Comparison of ENCODE assay signal across 14 cellular contexts in genomic region chr22:40583058-40583741, GRCh38. TPM values are rescaled to one million over a fixed set of nuclear protein-coding genes. Genes with fewer than 3 reads are reported as not detected.
A peak's percentile ranks its signal among the peaks of the same experiment; 100 is the strongest.
DNase-seq lines count a peak whose midpoint lies in the region; ATAC-seq and TF ChIP-seq lines count a peak whose summit lies in the region.
"Had no signal": no experiment of that assay in that cellular context is flagged by ENCODE, and none has a peak within 500 bp of the region (broad histone marks: within the 10 kb centered on the region; RNA-seq: fewer than 3 reads in every experiment).

No MANE protein-coding gene starts in this region.

- peak overlapping the region; percentile 45 for H3K27ac ChIP-seq in neural progenitor cell
- H3K27ac ChIP-seq: SJSA1 had no signal

- H3K27ac Mint-ChIP-seq in activated CD8-positive, alpha-beta memory T cell treated with anti-CD3 and anti-CD28 coated beads, Interleukin-2, amount 10 ng/mL, durations not matched to agents 7 days and 5 days = peak overlapping the region; percentile 73
- H3K27ac Mint-ChIP-seq in T-helper 2 cell treated with Interferon-gamma antibody and Interleukin-4, amounts not matched to agents 5 μg/mL and 100 μg/mL, for 36 hours = peak overlapping the region; percentile 78
- no peak overlapping the region for H3K27ac Mint-ChIP-seq in neural progenitor cell

- peaks cover 23% of the 10 kb centered on the region for H3K4me1 Mint-ChIP-seq in activated CD8-positive, alpha-beta memory T cell treated with anti-CD3 and anti-CD28 coated beads, Interleukin-2, amount 10 ng/mL, durations not matched to agents 7 days and 5 days
- peaks cover 29% of the 10 kb centered on the region for H3K4me1 Mint-ChIP-seq in T-helper 2 cell treated with Interferon-gamma antibody and Interleukin-4, amounts not matched to agents 5 μg/mL and 100 μg/mL, for 36 hours (ENCODE audit: low read depth)
- H3K4me1 Mint-ChIP-seq in neural progenitor cell = peaks cover 4% of the 10 kb centered on the region

- no peaks in the 10 kb centered on the region for H3K4me1 ChIP-seq in neural progenitor cell
- H3K4me1 ChIP-seq: SJSA1 had no signal

- H3K4me2 ChIP-seq in neural progenitor cell = no peak overlapping the region

- TF ChIP-seq CTCF in neural progenitor cell (IDR thresholded peaks at IDR 0.05) = no peak

- no peaks in the 10 kb centered on the region for H3K9me3 Mint-ChIP-seq in activated CD8-positive, alpha-beta memory T cell treated with anti-CD3 and anti-CD28 coated beads, Interleukin-2, amount 10 ng/mL, durations not matched to agents 7 days and 5 days (ENCODE audit: low read depth)
- no peaks in the 10 kb centered on the region for H3K9me3 Mint-ChIP-seq in T-helper 2 cell treated with Interferon-gamma antibody and Interleukin-4, amounts not matched to agents 5 μg/mL and 100 μg/mL, for 36 hours
- peaks cover 15% of the 10 kb centered on the region for H3K9me3 Mint-ChIP-seq in neural progenitor cell
- H3K9me3 Mint-ChIP-seq: CD8-positive, alpha-beta memory T cell; immature natural killer cell had no signal

- H3K27me3 Mint-ChIP-seq in activated CD8-positive, alpha-beta memory T cell treated with anti-CD3 and anti-CD28 coated beads, Interleukin-2, amount 10 ng/mL, durations not matched to agents 7 days and 5 days = no peaks in the 10 kb centered on the region
- H3K27me3 Mint-ChIP-seq in T-helper 2 cell treated with Interferon-gamma antibody and Interleukin-4, amounts not matched to agents 5 μg/mL and 100 μg/mL, for 36 hours (ENCODE audit: low read depth) = no peaks in the 10 kb centered on the region
- peaks cover 3% of the 10 kb centered on the region for H3K27me3 Mint-ChIP-seq in neural progenitor cell (ENCODE audit: insufficient read depth, low read depth)
- H3K27me3 Mint-ChIP-seq: CD8-positive, alpha-beta memory T cell had no signal

- no peak overlapping the region for H3K4me3 ChIP-seq in neural progenitor cell
- H3K4me3 ChIP-seq: lung, SJSA1 had no signal

- H3K27me3 ChIP-seq in neural progenitor cell = no peaks in the 10 kb centered on the region
- H3K27me3 ChIP-seq: SJSA1 had no signal

- no peak overlapping the region for H2AFZ ChIP-seq in neural progenitor cell (replicated peaks)

- no peaks in the 10 kb centered on the region for H4K20me1 ChIP-seq in neural progenitor cell (ENCODE audit: low read depth)

- no peak for DNase-seq in activated CD8-positive, alpha-beta memory T cell treated with anti-CD3 and anti-CD28 coated beads, Interleukin-2, amount 10 ng/mL, durations not matched to agents 7 days and 5 days
- DNase-seq in activated CD8-positive, alpha-beta memory T cell treated with anti-CD3 and anti-CD28 coated beads, Interleukin-2, amount 50 U/mL, for 4 hours = no peak
- DNase-seq in T-helper 2 cell treated with Interferon-gamma antibody and Interleukin-4, amounts not matched to agents 5 μg/mL and 100 μg/mL, for 36 hours (ENCODE audit: low spot score) = peak; percentile 16
- DNase-seq in neural progenitor cell (ENCODE audit: low spot score) = no peak
- no peak for DNase-seq in posterior cingulate gyrus
- no peak for DNase-seq in stimulated activated CD4-positive, alpha-beta T cell treated with anti-CD3 and anti-CD28 coated beads, Interleukin-4, amount 100 ng/mL, for 24 hours
- DNase-seq: anterior cingulate cortex; CD8-positive, alpha-beta memory T cell; immature natural killer cell; retina had no signal

- peak overlapping the region; percentile 21 for H3K4me3 Mint-ChIP-seq in activated CD8-positive, alpha-beta memory T cell treated with anti-CD3 and anti-CD28 coated beads, Interleukin-2, amount 10 ng/mL, durations not matched to agents 7 days and 5 days
- peak overlapping the region; percentile 39 for H3K4me3 Mint-ChIP-seq in T-helper 2 cell treated with Interferon-gamma antibody and Interleukin-4, amounts not matched to agents 5 μg/mL and 100 μg/mL, for 36 hours
- H3K4me3 Mint-ChIP-seq in neural progenitor cell = no peak overlapping the region
- H3K4me3 Mint-ChIP-seq: CD8-positive, alpha-beta memory T cell; immature natural killer cell had no signal

- intact Hi-C loops in posterior cingulate gyrus (cut with DNase I) = no loop called here

- ATAC-seq in activated CD8-positive, alpha-beta memory T cell treated with anti-CD3 and anti-CD28 coated beads, Interleukin-2, amount 10 ng/mL, durations not matched to agents 7 days and 5 days = peak; percentile 77
- ATAC-seq in GM21390 (IDR thresholded peaks at IDR 0.05; ENCODE audit: unreplicated experiment) (peak; percentile 54), GM18505 (IDR thresholded peaks at IDR 0.05; ENCODE audit: unreplicated experiment) (no peak)

- no peak for TF ChIP-seq POLR2A in GM18505 (IDR thresholded peaks at IDR 0.05; ENCODE audit: borderline replicate concordance, extremely low read depth, insufficient read depth, insufficient read length)

- H3K36me3 Mint-ChIP-seq in activated CD8-positive, alpha-beta memory T cell treated with anti-CD3 and anti-CD28 coated beads, Interleukin-2, amount 10 ng/mL, durations not matched to agents 7 days and 5 days = peaks cover 13% of the 10 kb centered on the region
- H3K36me3 Mint-ChIP-seq in T-helper 2 cell treated with Interferon-gamma antibody and Interleukin-4, amounts not matched to agents 5 μg/mL and 100 μg/mL, for 36 hours (ENCODE audit: low read depth) = peaks cover 10% of the 10 kb centered on the region
- H3K36me3 Mint-ChIP-seq in neural progenitor cell = peaks cover 27% of the 10 kb centered on the region

- H3K9ac ChIP-seq in neural progenitor cell = no peak overlapping the region

- H3K36me3 ChIP-seq in neural progenitor cell = peaks cover 5% of the 10 kb centered on the region

- no peaks in the 10 kb centered on the region for H3K9me3 ChIP-seq in neural progenitor cell (ENCODE audit: low read depth)
- H3K9me3 ChIP-seq: SJSA1 had no signal

- CTCF ChIA-PET in activated CD8-positive, alpha-beta memory T cell treated with anti-CD3 and anti-CD28 coated beads, Interleukin-2, amount 10 ng/mL, durations not matched to agents 7 days and 5 days (lab: Charles Lee) = interaction anchor here (0.8 to 1.9 kb wide), 6 partner anchors 47 to 146 kb away, joined by 3 to 7 read pairs (median 4); no protein-coding TSS in a partner anchor

- peaks cover 9% of the 10 kb centered on the region for H3K79me2 ChIP-seq in neural progenitor cell (ENCODE audit: low read depth)

- peaks cover 14% of the 10 kb centered on the region for H3F3A ChIP-seq in neural progenitor cell (ENCODE audit: low read depth)

RNA-seq across cellular contexts. Expression of gene MRTFA, which starts 53.3 kb away (rescaled TPM):
- total RNA-seq in activated CD8-positive, alpha-beta memory T cell treated with anti-CD3 and anti-CD28 coated beads, Interleukin-2, amount 10 ng/mL, durations not matched to agents 7 days and 5 days = 10 to 100 TPM; 59.4 to 74.0 TPM
- total RNA-seq in neural progenitor cell (ENCODE audit: low replicate concordance) = 11.3 and 40.9 TPM in 2 replicates
